9 cellular contexts compared by ENCODE assay signal in genomic region chr10:112383325-112383724, GRCh38. TPM values are rescaled to one million over a fixed set of nuclear protein-coding genes. Genes with fewer than 3 reads are reported as not detected.
DNase-seq lines count a peak whose midpoint lies in the region; FAIRE-seq and TF ChIP-seq lines count a peak whose summit lies in the region.
"Had no signal": no experiment of that assay in that cellular context is flagged by ENCODE, and none has a peak within 500 bp of the region (broad histone marks: within the 10 kb centered on the region; RNA-seq: fewer than 3 reads in every experiment).

No MANE protein-coding gene starts in this region.

- in situ Hi-C loops in GM23248 (cut with MboI) = no loop called here

- no peaks in the 10 kb centered on the region for H3K36me3 ChIP-seq in GM23248 (ENCODE audit: low read depth)
- no peaks in the 10 kb centered on the region for H3K36me3 ChIP-seq in Peyer's patch
- H3K36me3 ChIP-seq in small intestine (ENCODE audit: control insufficient read depth in 2 of 2, insufficient read depth in 2 of 2, low read length in 2 of 2) = peaks cover 0 to 15% of the 10 kb centered on the region in 2 donors

- H3K9ac ChIP-seq in GM23248 = no peak overlapping the region

- no peaks in the 10 kb centered on the region for H3K9me2 ChIP-seq in GM23248 (ENCODE audit: insufficient read depth)

- H3K27me3 ChIP-seq in GM23248 (replicated peaks; ENCODE audit: insufficient read depth) = no peaks in the 10 kb centered on the region
- H3K27me3 ChIP-seq in Peyer's patch = no peaks in the 10 kb centered on the region
- no peaks in the 10 kb centered on the region for H3K27me3 ChIP-seq in small intestine (ENCODE audit: control insufficient read depth in 2 of 2, insufficient read depth in 2 of 2, low read length in 2 of 2)

- peak in 1 of 2 donors; percentile 79 for TF ChIP-seq POLR2A in Peyer's patch (IDR thresholded peaks at IDR 0.05)

- no peak for FAIRE-seq in small intestine (lab: Jason Lieb, UNC)

- no peaks in the 10 kb centered on the region for H3K79me2 ChIP-seq in GM23248 (ENCODE audit: insufficient read depth)

- peak; percentile 73 for DNase-seq in GM23248
- peak in 2 of 3 donors; percentile 72 to 85 for DNase-seq in Peyer's patch
- DNase-seq in fibroblast of villous mesenchyme (ENCODE audit: low read depth) = peak; percentile 83
- peak; percentile 94 for DNase-seq in small intestine
- DNase-seq in NCI-H2196 (lab: John Stamatoyannopoulos, UW; ENCODE audit: unreplicated experiment) = no peak
- no peak for DNase-seq in iPS-NIHi7 (ENCODE audit: extremely low spot score)
- no peak for DNase-seq in mucosa of gallbladder (ENCODE audit: low spot score)
- DNase-seq: anterior cingulate cortex, NCI-H1105 had no signal

- H3K4me3 ChIP-seq in GM23248 (no peak overlapping the region), Peyer's patch (no peak overlapping the region), fibroblast of villous mesenchyme (ENCODE audit: low read depth, low read length) (no peak overlapping the region), small intestine (ENCODE audit: low read depth in 1 of 2, low read length in 2 of 2) (no peak overlapping the region)

- H3K4me1 ChIP-seq in GM23248 (ENCODE audit: insufficient read depth) = peaks cover 19% of the 10 kb centered on the region
- peaks cover 0 to 32% (median 2%) of the 10 kb centered on the region in 4 donors for H3K4me1 ChIP-seq in Peyer's patch
- peaks cover 2 to 15% of the 10 kb centered on the region in 2 donors for H3K4me1 ChIP-seq in small intestine (ENCODE audit: control insufficient read depth in 2 of 2, insufficient read depth in 1 of 2, low read depth in 1 of 2, low read length in 1 of 2)

- H3K27ac ChIP-seq in GM23248 (no peak overlapping the region), Peyer's patch (peak overlapping the region in 3 of 4 donors; percentile 58 to 96 (median 76)), small intestine (ENCODE audit: low read depth in 1 of 2, low read length in 1 of 2) (peak overlapping the region; percentile 65 to 93)

- H3K4me2 ChIP-seq in GM23248 (ENCODE audit: unreplicated experiment) = peak overlapping the region; percentile 17

- H3K9me3 ChIP-seq in GM23248 (ENCODE audit: low read depth) (no peaks in the 10 kb centered on the region), Peyer's patch (no peaks in the 10 kb centered on the region), small intestine (ENCODE audit: control insufficient read depth, low read depth) (no peaks in the 10 kb centered on the region)

- WGBS in GM23248 (ENCODE audit: low coverage in 1 of 2, low lambda C conversion rate in 2 of 2, missing lambda C conversion rate in 2 of 2), 2 experiments = 18 to 21% methylated on average over 3 of the region's 3 CpGs
- WGBS in small intestine, 3 donors = 6 to 39% (median 28%) methylated on average over 3 of the region's 3 CpGs

- H3F3A ChIP-seq in GM23248 (ENCODE audit: insufficient read depth) = no peaks in the 10 kb centered on the region

- no peaks in the 10 kb centered on the region for H4K20me1 ChIP-seq in GM23248 (ENCODE audit: insufficient read depth)

- H2AFZ ChIP-seq in GM23248 = no peak overlapping the region

- peak in 2 of 6 experiments; percentile 12 to 19 for TF ChIP-seq CTCF in Peyer's patch (IDR thresholded peaks at IDR 0.05)
- no peak for TF ChIP-seq CTCF in fibroblast of villous mesenchyme (IDR thresholded peaks at IDR 0.05; ENCODE audit: insufficient read depth, low read depth, low read length)

RNA-seq across cellular contexts. Expression of gene ACSL5, which starts 9.4 kb away (rescaled TPM):
- 1.8 and 3.2 TPM in 2 replicates for total RNA-seq in GM23248 (2014; rRNA removed; shearing (Covaris generic))
- polyA plus RNA-seq in GM23248 (2016; fragmentation: Nextera tagmentation; extraction: Ambion mirVana) (1.5 and 1.7 TPM in 2 replicates), small intestine (100 to 1,000 TPM; 163 to 425 (median 338) TPM)
- total RNA-seq in Peyer's patch (1,000 to 10,000 TPM in 1 of 4 donors, 100 to 1,000 TPM in 3; 133 to 1,137 (median 595) TPM), fibroblast of villous mesenchyme (3.5 and 8.6 TPM in 2 replicates), mucosa of gallbladder (34.1 TPM)

Comparison
In these comparisons a context has a peak if more than half of its experiments do, and no peak if none do; other contexts are left out.
1. DNase-seq: peak in GM23248 (single experiment), Peyer's patch (2 of 3), fibroblast of villous mesenchyme (single experiment) and small intestine (single experiment); none in NCI-H2196 (single experiment), iPS-NIHi7 (single experiment) and mucosa of gallbladder (single experiment).